19 cellular contexts compared by ENCODE assay signal in the genomic region with DNA sequence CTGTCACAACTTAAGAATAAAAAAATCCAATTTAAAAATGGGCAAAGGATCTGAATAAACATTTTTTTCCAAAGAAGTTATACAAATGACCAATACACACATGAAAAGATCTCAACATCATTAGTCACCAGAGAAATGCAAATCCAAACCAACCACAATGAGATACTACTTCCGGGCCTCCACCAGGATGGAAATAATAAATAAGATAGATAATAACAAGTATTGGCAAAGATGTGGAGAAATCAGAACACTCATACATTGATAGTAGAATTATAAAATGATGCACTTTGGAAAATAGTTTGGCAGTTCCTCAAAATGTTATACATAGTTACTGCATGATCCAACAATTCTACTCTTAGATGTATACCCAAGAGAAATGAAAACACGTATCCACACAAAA. TPM values are rescaled to one million over a fixed set of nuclear protein-coding genes. Genes with fewer than 3 reads are reported as not detected.
DNase-seq lines count a peak whose midpoint lies in the region; ATAC-seq and TF ChIP-seq lines count a peak whose summit lies in the region.
"Had no signal": no experiment of that assay in that cellular context is flagged by ENCODE, and none has a peak within 500 bp of the region (broad histone marks: within the 10 kb centered on the region; RNA-seq: fewer than 3 reads in every experiment).

No MANE protein-coding gene starts in this region.

- no peak for TF ChIP-seq CTCF in choroid plexus epithelial cell (conservative IDR thresholded peaks at IDR 0.05; ENCODE audit: low read depth, low read length)

- H3K4me3 ChIP-seq in MG63 (no peak overlapping the region), choroid plexus epithelial cell (ENCODE audit: low read depth, low read length) (no peak overlapping the region)
- H3K4me3 ChIP-seq: A549, HAP-1, PC-9 had no signal

- DNase-seq in ELR (ENCODE audit: low read depth) (peak; percentile 83), MG63 (peak; percentile 7), choroid plexus epithelial cell (ENCODE audit: low read depth) (peak; percentile 42), iris pigment epithelial cell (ENCODE audit: low read depth) (peak; percentile 71), DMS153 (lab: John Stamatoyannopoulos, UW) (no peak), NCI-H524 treated with DMSO at 0.1 percent for 48 hours (lab: John Stamatoyannopoulos, UW) (no peak)
- DNase-seq: C1 segment of cervical spinal cord; CD8-positive, alpha-beta memory T cell; DMS79; GDM1; KBM-7; MV-4-11; NCI-H1694 treated with DMSO at 0.1 percent for 48 hours; NCI-H510A treated with DMSO at 0.1 percent for 48 hours; NCI-H82; PC-9 had no signal

- no peak for ATAC-seq in HG02588 (IDR thresholded peaks at IDR 0.05; ENCODE audit: unreplicated experiment)
- ATAC-seq: A549 had no signal

- no peaks in the 10 kb centered on the region for H3K36me3 ChIP-seq in MG63
- H3K36me3 ChIP-seq: HAP-1 had no signal

- no peaks in the 10 kb centered on the region for H3K9me3 ChIP-seq in MG63
- H3K9me3 ChIP-seq: A549, HAP-1 had no signal

- H3K27me3 ChIP-seq in MG63: no peaks in the 10 kb centered on the region

RNA-seq across cellular contexts. Expression of a gene that starts 18.7 kb away (rescaled TPM):
- 0.12 and 0.56 TPM in 2 replicates for total RNA-seq in MG63 (2014; rRNA removed; shearing (Covaris generic); ENCODE audit: low replicate concordance)

Comparison
In these comparisons a context has a peak if more than half of its experiments do, and no peak if none do; other contexts are left out.
1. DNase-seq: peak in ELR (single experiment), MG63 (single experiment), choroid plexus epithelial cell (single experiment) and iris pigment epithelial cell (single experiment); none in DMS153 (single experiment) and NCI-H524 treated with DMSO at 0.1 percent for 48 hours (single experiment).